Comparison of ENCODE assay signal across 15 cellular contexts in genomic region chr15:80967451-80967850, GRCh38. TPM values are rescaled to one million over a fixed set of nuclear protein-coding genes. Genes with fewer than 3 reads are reported as not detected.
DNase-seq lines count a peak whose midpoint lies in the region; ATAC-seq and TF ChIP-seq lines count a peak whose summit lies in the region.
"Had no signal": no experiment of that assay in that cellular context is flagged by ENCODE, and none has a peak within 500 bp of the region (broad histone marks: within the 10 kb centered on the region; RNA-seq: fewer than 3 reads in every experiment).

No MANE protein-coding gene starts in this region.

- no peak overlapping the region for H3K4me3 Mint-ChIP-seq in endodermal cell
- H3K4me3 Mint-ChIP-seq: activated T-cell treated with anti-CD3 and anti-CD28 coated beads, Interleukin-2, amount 50 U/mL, for 4 hours; brain had no signal

- no peak for TF ChIP-seq CTCF in endodermal cell (conservative IDR thresholded peaks at IDR 0.05)
- no peak for TF ChIP-seq CTCF in esophagus muscularis mucosa (IDR thresholded peaks at IDR 0.05)
- TF ChIP-seq CTCF in mucosa of descending colon (IDR thresholded peaks at IDR 0.05) = no peak

- H3K9me3 ChIP-seq in endodermal cell (ENCODE audit: control insufficient read depth, low read length) = no peaks in the 10 kb centered on the region
- H3K9me3 ChIP-seq in mesodermal cell (ENCODE audit: control insufficient read depth, low read length) = no peaks in the 10 kb centered on the region
- no peaks in the 10 kb centered on the region for H3K9me3 ChIP-seq in esophagus muscularis mucosa
- H3K9me3 ChIP-seq in mucosa of descending colon = no peaks in the 10 kb centered on the region

- no peaks in the 10 kb centered on the region for H3K27me3 Mint-ChIP-seq in endodermal cell (ENCODE audit: insufficient read depth)

- H3K36me3 ChIP-seq in endodermal cell (ENCODE audit: control insufficient read depth, insufficient read depth, low read length) = peaks cover 25% of the 10 kb centered on the region
- peaks cover 8% of the 10 kb centered on the region for H3K36me3 ChIP-seq in mesodermal cell (ENCODE audit: control insufficient read depth, insufficient read depth, low read length)
- peaks cover 0 to 20% (median 15%) of the 10 kb centered on the region in 4 donors for H3K36me3 ChIP-seq in esophagus muscularis mucosa
- no peaks in the 10 kb centered on the region for H3K36me3 ChIP-seq in mucosa of descending colon (ENCODE audit: low read depth)

- ATAC-seq in GM21717 (IDR thresholded peaks at IDR 0.05; ENCODE audit: unreplicated experiment) (no peak), mucosa of descending colon (no peak)
- ATAC-seq: activated T-cell treated with anti-CD3 and anti-CD28 coated beads, Interleukin-2, amount 50 U/mL, for 4 hours had no signal

- H3K4me3 ChIP-seq in endodermal cell (ENCODE audit: low read length) = no peak overlapping the region
- no peak overlapping the region for H3K4me3 ChIP-seq in mesodermal cell (ENCODE audit: extremely low read depth, insufficient read depth, low read length, poor library complexity, severe bottlenecking)
- H3K4me3 ChIP-seq in esophagus muscularis mucosa = no peak overlapping the region
- H3K4me3 ChIP-seq in mucosa of descending colon = no peak overlapping the region

- WGBS in endodermal cell (ENCODE audit: insufficient coverage in 1 of 2, insufficient read length in 1 of 2), 2 experiments = 67 to 78% methylated on average over 2 to 3 of the region's 3 CpGs
- WGBS in mesodermal cell (ENCODE audit: insufficient coverage in 2 of 2), 2 experiments = 30 to 51% methylated on average over 2 to 3 of the region's 3 CpGs
- 46% methylated on average over 3 of the region's 3 CpGs for WGBS in esophagus muscularis mucosa

- TF ChIP-seq EP300 in esophagus muscularis mucosa (IDR thresholded peaks at IDR 0.05) = no peak

- H3K9me3 Mint-ChIP-seq in endodermal cell = peaks cover 17% of the 10 kb centered on the region
- H3K9me3 Mint-ChIP-seq: activated T-cell treated with anti-CD3 and anti-CD28 coated beads, Interleukin-2, amount 50 U/mL, for 4 hours had no signal

- no peak for TF ChIP-seq POLR2A in esophagus muscularis mucosa (IDR thresholded peaks at IDR 0.05; ENCODE audit: low read depth)

- peaks cover 13% of the 10 kb centered on the region for H3K4me1 ChIP-seq in endodermal cell (ENCODE audit: control insufficient read depth, insufficient read depth, low read length)
- H3K4me1 ChIP-seq in mesodermal cell (ENCODE audit: control insufficient read depth, insufficient read depth, low read length, poor library complexity, severe bottlenecking) = peaks cover 15% of the 10 kb centered on the region
- peaks cover 4 to 19% (median 10%) of the 10 kb centered on the region in 4 donors for H3K4me1 ChIP-seq in esophagus muscularis mucosa
- no peaks in the 10 kb centered on the region for H3K4me1 ChIP-seq in mucosa of descending colon (ENCODE audit: low read depth)

- H3K9ac ChIP-seq in endodermal cell (ENCODE audit: extremely low read depth, low read length, poor library complexity, severe bottlenecking) = no peak overlapping the region

- intact Hi-C loops in esophagus muscularis mucosa (cut with DNase I) (no loop called here), mucosa of descending colon (cut with DNase I, micrococcal nuclease) (no loop called here)

- H3K4me1 Mint-ChIP-seq in endodermal cell = peaks cover 35% of the 10 kb centered on the region

- H3K27ac ChIP-seq in endodermal cell (ENCODE audit: low read depth, low read length) (peak overlapping the region; percentile 49), mesodermal cell (ENCODE audit: low read depth, low read length, severe bottlenecking) (peak overlapping the region; percentile 85), esophagus muscularis mucosa (replicated peaks in 1 of 4) (no peak overlapping the region)
- H3K27ac ChIP-seq: HL-60 had no signal

- peak overlapping the region; percentile 89 for H3K27ac Mint-ChIP-seq in endodermal cell
- H3K27ac Mint-ChIP-seq: brain had no signal

- H3K27me3 ChIP-seq in endodermal cell (ENCODE audit: control insufficient read depth, insufficient read depth, low read length, poor library complexity, severe bottlenecking) (no peaks in the 10 kb centered on the region), esophagus muscularis mucosa (no peaks in the 10 kb centered on the region)

- H3K36me3 Mint-ChIP-seq in endodermal cell (ENCODE audit: low read depth) = peaks cover 47% of the 10 kb centered on the region

- DNase-seq in AG08396 (ENCODE audit: low spot score) (peak; percentile 79), M059J (ENCODE audit: low read depth) (peak; percentile 30), endodermal cell (peak; percentile 88), NCI-H1436 treated with DMSO at 0.1 percent for 48 hours (lab: John Stamatoyannopoulos, UW) (no peak), esophagus muscularis mucosa (ENCODE audit: extremely low spot score) (no peak), mucosa of descending colon (no peak)
- DNase-seq: activated T-cell treated with anti-CD3 and anti-CD28 coated beads, Interleukin-2, amount 50 U/mL, for 4 hours; erythroblast; NCI-H526; nucleus accumbens; SHP77 treated with DMSO at 0.1 percent for 48 hours had no signal

RNA-seq across cellular contexts. Expression of gene MESD, which starts 22.2 kb away (rescaled TPM):
- 21.3 and 32.9 TPM in 2 replicates for total RNA-seq in M059J (2014; rRNA removed; shearing (Covaris generic))
- total RNA-seq in endodermal cell (10 to 100 TPM; 31.7 to 35.8 TPM), esophagus muscularis mucosa (10 to 100 TPM; 14.1 to 17.4 (median 14.5) TPM), mucosa of descending colon (10 to 100 TPM; 18.5 to 24.5 (median 21.3) TPM)
- polyA plus RNA-seq in endodermal cell (2013, experiment 1 of 2) = 31.8 TPM
- 31.8 TPM for polyA plus RNA-seq in endodermal cell (2013, experiment 2 of 2)
- polyA plus RNA-seq in mesodermal cell (2013, experiment 1 of 2) = 25.5 TPM
- polyA plus RNA-seq in mesodermal cell (2013, experiment 2 of 2) = 26.4 TPM

RNA-seq across cellular contexts. Expression of gene TLNRD1, which starts 33.3 kb away (rescaled TPM):
- total RNA-seq in M059J (2014; rRNA removed; shearing (Covaris generic)) = 4.4 and 9.0 TPM in 2 replicates
- 10 to 100 TPM; 25.1 to 28.2 TPM for total RNA-seq in endodermal cell
- polyA plus RNA-seq in endodermal cell (2013, experiment 1 of 2) = 14.4 TPM
- 14.3 TPM for polyA plus RNA-seq in endodermal cell (2013, experiment 2 of 2)
- polyA plus RNA-seq in mesodermal cell (2013, experiment 1 of 2) = 24.6 TPM
- 19.4 TPM for polyA plus RNA-seq in mesodermal cell (2013, experiment 2 of 2)
- 10 to 100 TPM; 15.8 to 45.7 (median 33.1) TPM for total RNA-seq in esophagus muscularis mucosa
- total RNA-seq in mucosa of descending colon = 10 to 100 TPM; 18.5 to 20.7 (median 18.6) TPM

Comparison
In these comparisons a context has a peak if more than half of its experiments do, and no peak if none do; other contexts are left out.
1. DNase-seq: peak in AG08396 (single experiment), M059J (single experiment) and endodermal cell (single experiment); none in NCI-H1436 treated with DMSO at 0.1 percent for 48 hours (single experiment), esophagus muscularis mucosa (single experiment) and mucosa of descending colon (0 of 3).
2. H3K27ac ChIP-seq: peak in endodermal cell (single experiment) and mesodermal cell (single experiment); none in esophagus muscularis mucosa (0 of 4).